ENCODE assay signal across 8 cellular contexts in genomic region chr22:36350751-36351594, GRCh38. TPM values are rescaled to one million over a fixed set of nuclear protein-coding genes. Genes with fewer than 3 reads are reported as not detected.
DNase-seq lines count a peak whose midpoint lies in the region; ATAC-seq lines count a peak whose summit lies in the region.

No MANE protein-coding gene starts in this region.

- intact Hi-C loops in Right ventricle myocardium superior (cut with DNase I) (no loop called here), Right ventricle myocardium inferior (cut with DNase I) (no loop called here), aorta (cut with DNase I) (no loop called here)

- 2 to 7% methylated on average over 14 of the region's 14 CpGs for WGBS in aorta, 2 donors

- H3K36me3 ChIP-seq in muscle layer of colon (ENCODE audit: insufficient read depth, low read length) (peaks cover 24% of the 10 kb centered on the region), aorta (ENCODE audit: control insufficient read depth in 1 of 2, insufficient read depth in 2 of 2, low read length in 1 of 2) (peaks cover 0 to 5% of the 10 kb centered on the region in 2 donors)

- H3K4me3 ChIP-seq in muscle layer of colon (ENCODE audit: low read depth in 1 of 2, low read length in 2 of 2) (peak overlapping the region in 1 of 2 donors; percentile 33), aorta (ENCODE audit: low read length in 2 of 2) (no peak overlapping the region)

- peak; percentile 11 for ATAC-seq in Right ventricle myocardium superior (ENCODE audit: poor library complexity)
- ATAC-seq in Right ventricle myocardium inferior, result no peak
- no peak for ATAC-seq in aorta (ENCODE audit: low FRiP score)
- ATAC-seq in HG03460 (IDR thresholded peaks at IDR 0.05; ENCODE audit: unreplicated experiment), result no peak

- peak overlapping the region; percentile 58 for H3K9ac ChIP-seq in muscle layer of colon (ENCODE audit: low read length)

- DNase-seq in Right ventricle myocardium superior, result no peak
- no peak for DNase-seq in Right ventricle myocardium inferior (ENCODE audit: missing footprints)
- DNase-seq in aorta, result no peak
- no peak for DNase-seq in T1000 (lab: John Stamatoyannopoulos, UW)
- DNase-seq in NOMO-1 (lab: John Stamatoyannopoulos, UW; ENCODE audit: unreplicated experiment in 2 of 2), result no peak

- H3K4me1 ChIP-seq in muscle layer of colon (ENCODE audit: insufficient read depth, low read length) (peaks cover 83% of the 10 kb centered on the region), aorta (ENCODE audit: control insufficient read depth in 1 of 2, insufficient read depth in 2 of 2, low read length in 2 of 2) (peaks cover 2 to 18% of the 10 kb centered on the region in 2 donors)

- peak overlapping the region; percentile 85 for H3K27ac ChIP-seq in cingulate gyrus (ENCODE audit: low read depth, low read length)
- H3K27ac ChIP-seq in muscle layer of colon (ENCODE audit: low read depth, low read length), result peak overlapping the region; percentile 96
- peak overlapping the region; percentile 89 to 97 for H3K27ac ChIP-seq in aorta (ENCODE audit: low read depth in 1 of 2, low read length in 2 of 2)

- no peaks in the 10 kb centered on the region for H3K27me3 ChIP-seq in muscle layer of colon (ENCODE audit: control insufficient read depth in 1 of 2, insufficient read depth in 2 of 2, low read length in 2 of 2)
- no peaks in the 10 kb centered on the region for H3K27me3 ChIP-seq in aorta (ENCODE audit: control insufficient read depth in 1 of 2, insufficient read depth in 2 of 2, low read length in 1 of 2)

- H3K9me3 ChIP-seq in muscle layer of colon (ENCODE audit: low read length) (no peaks in the 10 kb centered on the region), aorta (ENCODE audit: control insufficient read depth, low read length) (no peaks in the 10 kb centered on the region)

RNA-seq across cellular contexts. Expression of gene MYH9, which starts 36.8 kb away (rescaled TPM):
- 138 TPM for total RNA-seq in Right ventricle myocardium superior
- total RNA-seq in Right ventricle myocardium inferior, result 180 TPM
- total RNA-seq in aorta, result 1,000 to 10,000 TPM; 1,564 to 1,890 TPM
- polyA plus RNA-seq in aorta, result 100 to 1,000 TPM; 170 to 572 TPM
